ENCODE assay signal across 1 cellular context in genomic region chr18:22279741-22280452, GRCh38.
TF ChIP-seq lines count a peak whose summit lies in the region.

No MANE protein-coding gene starts in this region.

TF ChIP-seq in IMR-90, 13 proteins besides CTCF, POLR2A, EP300 and RAD21 (continued from another document):
- TF ChIP-seq ELK1 (IDR thresholded peaks at IDR 0.05; ENCODE audit: borderline replicate concordance, low read depth, low read length) (no peak), BHLHE40 (IDR thresholded peaks at IDR 0.05; ENCODE audit: low read depth, low read length) (0 out of 2 replicates have a peak, but pooled peaks have one; percentile 3)
TF ChIP-seq in IMR-90: peak in this region for 2.
